In the genomic region with DNA sequence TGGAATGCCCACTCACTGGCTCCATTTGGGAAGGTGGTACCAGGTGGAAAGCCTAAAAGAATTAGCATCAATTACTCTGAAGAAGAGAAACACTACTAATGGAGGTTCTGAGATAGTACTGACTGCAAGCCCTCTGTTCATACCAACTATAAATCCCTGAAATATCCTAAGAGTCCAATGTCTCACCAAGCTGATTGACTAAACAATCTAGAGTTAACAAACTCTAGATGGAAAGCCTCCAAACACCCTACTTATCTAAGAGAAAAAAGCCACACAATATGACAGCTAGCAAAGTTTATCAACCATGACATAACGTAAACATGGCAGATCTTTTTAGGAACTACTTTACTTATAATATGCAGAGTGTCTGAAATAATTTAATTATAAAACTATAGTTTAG, we compare ENCODE assay signal across 18 cellular contexts. TPM values are rescaled to one million over a fixed set of nuclear protein-coding genes. Genes with fewer than 3 reads are reported as not detected.
DNase-seq lines count a peak whose midpoint lies in the region; ATAC-seq, FAIRE-seq and TF ChIP-seq lines count a peak whose summit lies in the region.
"Had no signal": no experiment of that assay in that cellular context is flagged by ENCODE, and none has a peak within 500 bp of the region (broad histone marks: within the 10 kb centered on the region; RNA-seq: fewer than 3 reads in every experiment).

No MANE protein-coding gene starts in this region.

- H3K79me2 ChIP-seq in HepG2 (ENCODE audit: insufficient read depth, low read length) (no peaks in the 10 kb centered on the region), K562 (ENCODE audit: control insufficient read depth, insufficient read depth, low read length) (no peaks in the 10 kb centered on the region), OCI-LY7 (ENCODE audit: insufficient read depth, low read depth, low read length) (no peaks in the 10 kb centered on the region)

- peaks cover 33% of the 10 kb centered on the region for H3K4me1 Mint-ChIP-seq in osteocyte (ENCODE audit: unreplicated experiment)
- no peaks in the 10 kb centered on the region for H3K4me1 Mint-ChIP-seq in activated naive CD8-positive, alpha-beta T cell treated with anti-CD3 and anti-CD28 coated beads, Interleukin-2, amount 50 U/mL, for 24 hours
- H3K4me1 Mint-ChIP-seq in activated naive CD4-positive, alpha-beta T cell treated with anti-CD3 and anti-CD28 coated beads, Interleukin-2, amount 10 ng/mL, durations not matched to agents 7 days and 5 days, result no peaks in the 10 kb centered on the region

- TF ChIP-seq RAD21 in liver (IDR thresholded peaks at IDR 0.05) (no peak), HepG2 (CRISPR knock-in tag; IDR thresholded peaks at IDR 0.05) (no peak), K562 (CRISPR knock-in tag; conservative IDR thresholded peaks at IDR 0.05 in 1 of 2, IDR thresholded peaks at IDR 0.05 in 1 of 2) (no peak)

- FAIRE-seq in HepG2 (lab: Jason Lieb, UNC), result no peak
- FAIRE-seq in K562 (lab: Jason Lieb, UNC), result no peak
- FAIRE-seq: A549, D721Med, G401.6, GM12891 had no signal

- H3K27me3 ChIP-seq in liver (ENCODE audit: control insufficient read depth in 4 of 4, insufficient read depth in 4 of 4, low read length in 3 of 4), result no peaks in the 10 kb centered on the region
- H3K27me3 ChIP-seq in HepG2 (ENCODE audit: control insufficient read depth in 1 of 2, insufficient read depth in 2 of 2, low read length in 2 of 2), result no peaks in the 10 kb centered on the region
- H3K27me3 ChIP-seq in K562 (ENCODE audit: control insufficient read depth in 2 of 2, insufficient read depth in 2 of 2, low read length in 2 of 2), result peaks cover 5 to 17% of the 10 kb centered on the region in 2 experiments; a peak in 3 of 5 replicates

- no peak for TF ChIP-seq CTCF in liver (IDR thresholded peaks at IDR 0.05; ENCODE audit: low read depth, low read length, missing input control)
- no peak for TF ChIP-seq CTCF in HepG2 (CRISPR knock-in tag; IDR thresholded peaks at IDR 0.05)
- TF ChIP-seq CTCF in K562 (IDR thresholded peaks at IDR 0.05 in 2 of 3, conservative IDR thresholded peaks at IDR 0.05 in 1 of 3; ENCODE audit: insufficient read depth in 2 of 3, low read depth in 1 of 3, low read length in 3 of 3), result no peak
- no peak for TF ChIP-seq CTCF in osteocyte (IDR thresholded peaks at IDR 0.05)
- TF ChIP-seq CTCF in OCI-LY7 (conservative IDR thresholded peaks at IDR 0.05; ENCODE audit: low read length), result no peak

- no peaks in the 10 kb centered on the region for H3K9me2 ChIP-seq in OCI-LY7 (ENCODE audit: insufficient read depth, low read length)

- 40% methylated on average over 1 of the region's 1 CpG for WGBS in liver
- WGBS in HepG2 (ENCODE audit: low lambda C conversion rate), result 53% methylated on average over 1 of the region's 1 CpG
- WGBS in K562 (ENCODE audit: insufficient coverage, low coverage, missing lambda C conversion rate), result 0% methylated on average over 1 of the region's 1 CpG

- TF ChIP-seq EP300 in HepG2 (IDR thresholded peaks at IDR 0.05; ENCODE audit: low read depth in 2 of 2, low read length in 2 of 2) (no peak), HepG2 (CRISPR knock-in tag; IDR thresholded peaks at IDR 0.05; ENCODE audit: borderline replicate concordance) (no peak), K562 (IDR thresholded peaks at IDR 0.05; ENCODE audit: low read length) (no peak)

- H3K27ac Mint-ChIP-seq in osteocyte (ENCODE audit: unreplicated experiment), result peak overlapping the region; percentile 84
- no peak overlapping the region for H3K27ac Mint-ChIP-seq in activated naive CD8-positive, alpha-beta T cell treated with anti-CD3 and anti-CD28 coated beads, Interleukin-2, amount 50 U/mL, for 24 hours
- no peak overlapping the region for H3K27ac Mint-ChIP-seq in activated naive CD4-positive, alpha-beta T cell treated with anti-CD3 and anti-CD28 coated beads, Interleukin-2, amount 10 ng/mL, durations not matched to agents 7 days and 5 days
- H3K27ac Mint-ChIP-seq: CD4-positive, alpha-beta T cell had no signal

- POLR2A ChIA-PET in HepG2 (lab: Yijun Ruan, JAX), result no interaction called here
- POLR2A ChIA-PET in K562 (lab: Yijun Ruan, JAX), result interaction anchor here (0.6 to 0.8 kb wide), 2 partner anchors 41 to 385 kb away, joined by 3 to 4 read pairs; no protein-coding TSS in a partner anchor
- POLR2A ChIA-PET in OCI-LY7 (lab: Charles Lee), result no interaction called here

- H3K9me3 ChIP-seq in liver (ENCODE audit: control insufficient read depth in 4 of 4, low read length in 3 of 4), result no peaks in the 10 kb centered on the region
- H3K9me3 ChIP-seq in HepG2 (ENCODE audit: low read length), result no peaks in the 10 kb centered on the region
- H3K9me3 ChIP-seq in K562 (replicated peaks; ENCODE audit: control insufficient read depth, insufficient read depth, low read depth, low read length), result no peaks in the 10 kb centered on the region
- H3K9me3 ChIP-seq in OCI-LY7 (ENCODE audit: low read length), result no peaks in the 10 kb centered on the region
- H3K9me3 ChIP-seq: A549, Caco-2, HAP-1 had no signal

- peaks cover 0 to 8% (median 2%) of the 10 kb centered on the region in 4 donors for H3K4me1 ChIP-seq in liver (ENCODE audit: control insufficient read depth in 4 of 4, insufficient read depth in 4 of 4, low read length in 3 of 4)
- peaks cover 8% of the 10 kb centered on the region; the same call in 1 of the 2 replicates for H3K4me1 ChIP-seq in HepG2 (ENCODE audit: insufficient read depth, low read length)
- no peaks in the 10 kb centered on the region for H3K4me1 ChIP-seq in K562 (replicated peaks in 1 of 2; ENCODE audit: control insufficient read depth in 2 of 2, insufficient read depth in 2 of 2, low read length in 2 of 2)
- no peaks in the 10 kb centered on the region for H3K4me1 ChIP-seq in OCI-LY7 (ENCODE audit: insufficient read depth, low read length, poor library complexity, severe bottlenecking)
- H3K4me1 ChIP-seq: A549, Caco-2 had no signal

- no peak overlapping the region for H3K4me3 Mint-ChIP-seq in osteocyte (ENCODE audit: unreplicated experiment)
- H3K4me3 Mint-ChIP-seq in activated naive CD8-positive, alpha-beta T cell treated with anti-CD3 and anti-CD28 coated beads, Interleukin-2, amount 50 U/mL, for 24 hours, result no peak overlapping the region
- no peak overlapping the region for H3K4me3 Mint-ChIP-seq in activated naive CD4-positive, alpha-beta T cell treated with anti-CD3 and anti-CD28 coated beads, Interleukin-2, amount 10 ng/mL, durations not matched to agents 7 days and 5 days
- H3K4me3 Mint-ChIP-seq: CD4-positive, alpha-beta T cell had no signal

- intact Hi-C loops in HepG2 (cut with micrococcal nuclease; ENCODE audit: unreplicated experiment) (no loop called here), K562 (cut with micrococcal nuclease) (no loop called here), OCI-LY7 (cut with micrococcal nuclease; ENCODE audit: unreplicated experiment) (no loop called here)

- H4K20me1 ChIP-seq in HepG2 (ENCODE audit: insufficient read depth, low read length), result no peaks in the 10 kb centered on the region
- no peaks in the 10 kb centered on the region for H4K20me1 ChIP-seq in K562 (replicated peaks; ENCODE audit: control insufficient read depth, insufficient read depth, low read length)
- no peaks in the 10 kb centered on the region for H4K20me1 ChIP-seq in OCI-LY7 (ENCODE audit: insufficient read depth, low read length)

- CTCF ChIA-PET in HepG2 (lab: Yijun Ruan, JAX; ENCODE audit: low intra/inter-chr PET ratio, low total read pairs) (no interaction called here), K562 (lab: Yijun Ruan, JAX; ENCODE audit: low intra/inter-chr PET ratio) (no interaction called here), OCI-LY7 (lab: Charles Lee; ENCODE audit: unreplicated experiment) (no interaction called here)
- CTCF ChIA-PET in activated naive CD4-positive, alpha-beta T cell treated with anti-CD3 and anti-CD28 coated beads, Interleukin-2, amount 10 ng/mL, durations not matched to agents 7 days and 5 days (lab: Charles Lee), result no interaction called here

- peaks cover 4% of the 10 kb centered on the region for H3K36me3 Mint-ChIP-seq in osteocyte (ENCODE audit: unreplicated experiment)
- no peaks in the 10 kb centered on the region for H3K36me3 Mint-ChIP-seq in activated naive CD8-positive, alpha-beta T cell treated with anti-CD3 and anti-CD28 coated beads, Interleukin-2, amount 50 U/mL, for 24 hours (ENCODE audit: low read depth)
- H3K36me3 Mint-ChIP-seq in activated naive CD4-positive, alpha-beta T cell treated with anti-CD3 and anti-CD28 coated beads, Interleukin-2, amount 10 ng/mL, durations not matched to agents 7 days and 5 days, result no peaks in the 10 kb centered on the region

- ATAC-seq in HepG2 (no peak), K562 (no peak)
- no peak for ATAC-seq in activated naive CD8-positive, alpha-beta T cell treated with anti-CD3 and anti-CD28 coated beads, Interleukin-2, amount 50 U/mL, for 24 hours
- ATAC-seq: A549 had no signal

- BruUV-seq in HepG2 (replicated peaks; lab: Mats Ljungman, UMichigan) (no TSS peak), K562 (replicated peaks; lab: Mats Ljungman, UMichigan) (no TSS peak), OCI-LY7 (replicated peaks; lab: Mats Ljungman, UMichigan) (no TSS peak)

- H3K4me2 ChIP-seq in HepG2 (ENCODE audit: low read depth, low read length) (no peak overlapping the region), K562 (ENCODE audit: insufficient read depth, low read length) (no peak overlapping the region), OCI-LY7 (ENCODE audit: low read length) (no peak overlapping the region)
- H3K4me2 ChIP-seq: A549 had no signal

- H3K27ac ChIP-seq in liver (ENCODE audit: low read depth in 1 of 2, low read length in 2 of 2) (peak overlapping the region in 1 of 2 donors; percentile 49), HepG2 (ENCODE audit: extremely low read length, insufficient read depth, low read length) (no peak overlapping the region), K562 (ENCODE audit: extremely low read depth, low read depth, low read length) (no peak overlapping the region), OCI-LY7 (ENCODE audit: low read depth, low read length, poor library complexity, severe bottlenecking) (no peak overlapping the region)
- H3K27ac ChIP-seq: 22Rv1, A549, C4-2B had no signal

- H3K4me3 ChIP-seq in liver (ENCODE audit: low read depth in 1 of 3, low read length in 3 of 3), result no peak overlapping the region
- H3K4me3 ChIP-seq in HepG2 (replicated peaks in 1 of 3; ENCODE audit: insufficient read depth in 1 of 3, low read depth in 2 of 3, low read length in 3 of 3), result no peak overlapping the region
- H3K4me3 ChIP-seq in K562, result no peak overlapping the region
- H3K4me3 ChIP-seq in OCI-LY7 (ENCODE audit: low read depth, low read length, poor library complexity, severe bottlenecking), result no peak overlapping the region
- H3K4me3 ChIP-seq: A549, HAP-1 had no signal

- no peaks in the 10 kb centered on the region for H3K9me1 ChIP-seq in K562 (ENCODE audit: control insufficient read depth, insufficient read depth, low read length)

- H2AFZ ChIP-seq in HepG2 (ENCODE audit: low read length) (no peak overlapping the region), K562 (ENCODE audit: low read depth, low read length) (no peak overlapping the region), OCI-LY7 (ENCODE audit: low read length) (no peak overlapping the region)

- in situ Hi-C loops in HepG2 (cut with HindIII; ENCODE audit: extremely low pct_ligation_motif_present, low pct_unique_long_range_greater_than_20kb), result no loop called here
- in situ Hi-C loops in K562 (cut with MboI), result no loop called here

- H3K9me3 Mint-ChIP-seq in osteocyte (ENCODE audit: unreplicated experiment), result peaks cover 7% of the 10 kb centered on the region
- H3K9me3 Mint-ChIP-seq in activated naive CD8-positive, alpha-beta T cell treated with anti-CD3 and anti-CD28 coated beads, Interleukin-2, amount 50 U/mL, for 24 hours, result no peaks in the 10 kb centered on the region
- H3K9me3 Mint-ChIP-seq in activated naive CD4-positive, alpha-beta T cell treated with anti-CD3 and anti-CD28 coated beads, Interleukin-2, amount 10 ng/mL, durations not matched to agents 7 days and 5 days, result no peaks in the 10 kb centered on the region
- H3K9me3 Mint-ChIP-seq: CD4-positive, alpha-beta T cell had no signal

- H3K27me3 Mint-ChIP-seq in osteocyte (ENCODE audit: unreplicated experiment), result no peaks in the 10 kb centered on the region
- peaks cover 8% of the 10 kb centered on the region for H3K27me3 Mint-ChIP-seq in activated naive CD8-positive, alpha-beta T cell treated with anti-CD3 and anti-CD28 coated beads, Interleukin-2, amount 50 U/mL, for 24 hours
- H3K27me3 Mint-ChIP-seq in activated naive CD4-positive, alpha-beta T cell treated with anti-CD3 and anti-CD28 coated beads, Interleukin-2, amount 10 ng/mL, durations not matched to agents 7 days and 5 days, result peaks cover 25% of the 10 kb centered on the region

- H3K9ac ChIP-seq in liver (ENCODE audit: low read depth in 1 of 2, low read length in 2 of 2), result no peak overlapping the region
- H3K9ac ChIP-seq in HepG2 (ENCODE audit: insufficient read depth, low read depth, low read length), result no peak overlapping the region
- H3K9ac ChIP-seq in K562 (ENCODE audit: insufficient read depth in 1 of 2, low read depth in 2 of 2, low read length in 2 of 2), result no peak overlapping the region

- DNase-seq in HepG2 (ENCODE audit: low spot score) (no peak), K562 (ENCODE audit: extremely low read depth in 1 of 4, low spot score in 3 of 4) (no peak), osteocyte (ENCODE audit: extremely low spot score, unreplicated experiment) (no peak), OCI-LY7 (ENCODE audit: low spot score) (no peak)
- DNase-seq in activated naive CD8-positive, alpha-beta T cell treated with anti-CD3 and anti-CD28 coated beads, Interleukin-2, amount 50 U/mL, for 24 hours, result no peak
- DNase-seq in activated naive CD4-positive, alpha-beta T cell treated with anti-CD3 and anti-CD28 coated beads, Interleukin-2, amount 10 ng/mL, durations not matched to agents 7 days and 5 days, result no peak
- DNase-seq: AML-193; Caco-2; CD4-positive, alpha-beta T cell; KBM-7 had no signal

- H3K36me3 ChIP-seq in liver (ENCODE audit: control insufficient read depth in 4 of 4, insufficient read depth in 3 of 4, low read depth in 1 of 4, low read length in 3 of 4), result no peaks in the 10 kb centered on the region
- no peaks in the 10 kb centered on the region for H3K36me3 ChIP-seq in HepG2 (replicated peaks in 1 of 2; ENCODE audit: control insufficient read depth in 1 of 2, insufficient read depth in 2 of 2, low read length in 2 of 2)
- no peaks in the 10 kb centered on the region for H3K36me3 ChIP-seq in K562 (ENCODE audit: control insufficient read depth, insufficient read depth, low read length)
- H3K36me3 ChIP-seq in OCI-LY7 (ENCODE audit: insufficient read depth, low read length), result no peaks in the 10 kb centered on the region
- H3K36me3 ChIP-seq: HAP-1 had no signal

- TF ChIP-seq POLR2A in HepG2 (IDR thresholded peaks at IDR 0.05; ENCODE audit: insufficient read depth in 1 of 2, low read depth in 2 of 2, low read length in 2 of 2) (no peak), K562 (conservative IDR thresholded peaks at IDR 0.05) (no peak)

RNA-seq across cellular contexts. Expression of a gene that starts 59.2 kb away (rescaled TPM):
- total RNA-seq in liver (1 to 10 TPM; 1.3 to 1.7 TPM), HepG2 (2016; rRNA removed; fragmentation: Illumina TruSeq; extraction: Trizol) (0.15 and 0.20 TPM in 2 replicates), K562 (2014; rRNA removed) (1.1 and 1.8 TPM in 2 replicates), K562 (2014; rRNA removed; fragmentation: Illumina TruSeq; extraction: Trizol) (0.76 and 0.86 TPM in 2 replicates), K562 (2015; rRNA removed; fragmentation: Illumina TruSeq; extraction: Trizol) (0.98 and 1.0 TPM in 2 replicates), K562 (2021) (1.0 and 1.2 TPM in 2 replicates), osteocyte (21.1 and 22.0 TPM in 2 replicates), OCI-LY7 (2022) (not detected in 2 replicates)
- polyA plus RNA-seq in liver (1 to 10 TPM in 1 of 2 donors, under 1 TPM in 1; 0.44 to 1.5 TPM), HepG2 (2011; rRNA removed) (0.11 and 0.17 TPM in 2 replicates), K562 (2011; rRNA removed) (0.03 and 0.24 TPM in 2 replicates), K562 (2014; fragmentation: Illumina TruSeq; extraction: Trizol) (0.73 and 0.74 TPM in 2 replicates), K562 (2014; fragmentation: Nextera tagmentation; extraction: Ambion mirVana) (under 1 TPM; 0.24 to 0.34 TPM), K562 (2014; rRNA removed) (0.81 and 0.94 TPM in 2 replicates)
- total RNA-seq in HepG2 (2016; cell fraction: cytosol; rRNA removed; fragmentation: Illumina TruSeq; extraction: Trizol; ENCODE audit: low read depth), result not detected in 2 replicates
- total RNA-seq in HepG2 (2016; cell fraction: insoluble cytoplasmic fraction; rRNA removed; fragmentation: Illumina TruSeq; extraction: Trizol), result 0.12 and 0.24 TPM in 2 replicates
- total RNA-seq in HepG2 (2016; cell fraction: membrane; rRNA removed; fragmentation: Illumina TruSeq; extraction: Trizol), result 0.19 and 0.21 TPM in 2 replicates
- 0.19 and 0.22 TPM in 2 replicates for total RNA-seq in HepG2 (2016; cell fraction: nucleus; rRNA removed; fragmentation: Illumina TruSeq; extraction: Trizol)
- 0.24 and 0.28 TPM in 2 replicates for polyA plus RNA-seq in HepG2 (2011; cell fraction: cytosol; rRNA removed)
- polyA plus RNA-seq in HepG2 (2011; cell fraction: nucleus; rRNA removed), result 0.06 and 0.12 TPM in 2 replicates
- 0.17 and 0.24 TPM in 2 replicates for polyA plus RNA-seq in HepG2 (2012)
- polyA plus RNA-seq in HepG2 (2016; cell fraction: cytosol; fragmentation: Illumina TruSeq; extraction: Trizol; ENCODE audit: low read depth), result 0.02 TPM in 1 of 2 replicates, not detected in the other
- polyA plus RNA-seq in HepG2 (2016; cell fraction: insoluble cytoplasmic fraction; fragmentation: Illumina TruSeq; extraction: Trizol; ENCODE audit: low read depth), result 0.05 and 0.16 TPM in 2 replicates
- polyA plus RNA-seq in HepG2 (2016; cell fraction: membrane; fragmentation: Illumina TruSeq; extraction: Trizol; ENCODE audit: low read depth), result 0.05 and 0.16 TPM in 2 replicates
- polyA plus RNA-seq in HepG2 (2016; cell fraction: nucleus; fragmentation: Illumina TruSeq; extraction: Trizol; ENCODE audit: insufficient read depth, low read depth), result 0.24 TPM in 1 of 2 replicates, not detected in the other
- polyA minus RNA-seq in HepG2 (2011; rRNA and poly(A)+ RNA removed; ENCODE audit: low replicate concordance), result 2.2 and 40.9 TPM in 2 replicates
- not detected in 2 replicates for polyA minus RNA-seq in HepG2 (2011; cell fraction: cytosol; rRNA and poly(A)+ RNA removed)
- polyA minus RNA-seq in HepG2 (2011; cell fraction: nucleus; rRNA and poly(A)+ RNA removed), result 0.37 and 0.39 TPM in 2 replicates
- total RNA-seq in K562 (2011; cell fraction: chromatin; rRNA removed; ENCODE audit: low replicate concordance), result 0.44 and 0.67 TPM in 2 replicates
- total RNA-seq in K562 (2011; cell fraction: nucleolus; rRNA removed), result 0.66 and 1.0 TPM in 2 replicates
- total RNA-seq in K562 (2011; cell fraction: nucleoplasm; rRNA removed), result 0.61 and 0.66 TPM in 2 replicates
- 0.07 and 0.40 TPM in 2 replicates for polyA plus RNA-seq in K562 (2011; cell fraction: cytosol; rRNA removed)
- 0.06 and 0.59 TPM in 2 replicates for polyA plus RNA-seq in K562 (2011; cell fraction: nucleus; rRNA removed)
- 0.82 and 2.1 TPM in 2 replicates for polyA plus RNA-seq in K562 (2012)
- 0.18 and 0.36 TPM in 2 replicates for polyA minus RNA-seq in K562 (2011; rRNA and poly(A)+ RNA removed)
- polyA minus RNA-seq in K562 (2011; cell fraction: cytosol; rRNA and poly(A)+ RNA removed), result not detected in 2 replicates
- 0.33 TPM in 1 of 2 replicates, not detected in the other for polyA minus RNA-seq in K562 (2011; cell fraction: nucleus; rRNA and poly(A)+ RNA removed)
- total RNA-seq in OCI-LY7 (2014; rRNA removed; shearing (Covaris generic)), result 0.57 TPM in 1 of 2 replicates, not detected in the other
- total RNA-seq: CD4-positive, alpha-beta T cell had no signal
